24 cellular contexts compared by ENCODE assay signal in the genomic region with DNA sequence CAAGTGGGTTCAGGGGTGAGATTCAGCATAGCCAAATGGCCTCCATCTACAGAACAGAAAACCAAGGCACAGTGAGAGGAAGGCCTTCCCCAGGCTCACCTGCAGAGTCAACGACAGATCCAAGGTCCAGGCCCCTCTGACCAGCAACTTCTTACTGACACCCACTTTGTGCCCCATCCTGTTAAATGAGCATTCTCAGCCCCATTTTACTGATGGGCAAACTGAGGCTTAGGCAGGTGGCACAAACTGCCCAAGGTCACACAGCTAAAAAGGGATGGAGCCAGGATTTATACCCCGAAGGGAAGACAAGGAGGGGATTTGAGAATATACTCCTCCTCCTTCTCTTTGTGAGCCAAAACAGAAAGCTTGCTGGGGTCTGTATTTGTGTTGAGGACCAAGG.
"Had no signal": no experiment of that assay in that cellular context is flagged by ENCODE, and none has a peak within 500 bp of the region (broad histone marks: within the 10 kb centered on the region; RNA-seq: fewer than 3 reads in every experiment).

No MANE protein-coding gene starts in this region.

- H3K9ac ChIP-seq: neural progenitor cell had no signal

- H2AFZ ChIP-seq: neural progenitor cell had no signal

- H3K27me3 Mint-ChIP-seq: activated CD4-positive, alpha-beta memory T cell treated with anti-CD3 and anti-CD28 coated beads for 36 hours had no signal

- H3K4me1 Mint-ChIP-seq: activated B cell treated with CpG ODN at 0.5 μM for 24 hours, memory B cell had no signal

- ATAC-seq: activated naive CD4-positive, alpha-beta T cell treated with anti-CD3 and anti-CD28 coated beads, Interleukin-2, amount 50 U/mL, for 72 hours; gastroesophageal sphincter; stimulated activated naive CD8-positive, alpha-beta T cell treated with anti-CD3 and anti-CD28 coated beads, Interleukin-15, Interleukin-2, amounts not matched to agents 100 U/mL and 50 U/mL, for 24 hours had no signal

- H3K9me3 Mint-ChIP-seq: activated B cell treated with CpG ODN at 0.5 μM for 24 hours; activated CD4-positive, alpha-beta memory T cell treated with anti-CD3 and anti-CD28 coated beads for 36 hours; activated naive CD4-positive, alpha-beta T cell treated with anti-CD3 and anti-CD28 coated beads, Interleukin-2, amount 50 U/mL, for 72 hours; endodermal cell; memory B cell; neural progenitor cell; T-helper 1 cell treated with Interleukin-12 subunit alpha and Interleukin-12 subunit beta and Interleukin-4 antibody, amounts not matched to agents 30 μg/mL and 1 μg/mL, for 36 hours had no signal

- H3K27ac Mint-ChIP-seq: activated B cell treated with CpG ODN at 0.5 μM for 24 hours; activated CD4-positive, alpha-beta memory T cell treated with anti-CD3 and anti-CD28 coated beads for 36 hours; activated naive CD4-positive, alpha-beta T cell treated with anti-CD3 and anti-CD28 coated beads, Interleukin-2, amount 50 U/mL, for 72 hours; endodermal cell; memory B cell; neural progenitor cell; T-helper 1 cell treated with Interleukin-12 subunit alpha and Interleukin-12 subunit beta and Interleukin-4 antibody, amounts not matched to agents 30 μg/mL and 1 μg/mL, for 36 hours had no signal

- H3K4me3 Mint-ChIP-seq: activated B cell treated with CpG ODN at 0.5 μM for 24 hours; activated CD4-positive, alpha-beta memory T cell treated with anti-CD3 and anti-CD28 coated beads for 36 hours; endodermal cell; memory B cell; neural progenitor cell; T-helper 1 cell treated with Interleukin-12 subunit alpha and Interleukin-12 subunit beta and Interleukin-4 antibody, amounts not matched to agents 30 μg/mL and 1 μg/mL, for 36 hours had no signal

- H3K4me1 ChIP-seq: breast epithelium, esophagus squamous epithelium, gastroesophageal sphincter, sigmoid colon had no signal

- H3K4me2 ChIP-seq: neural progenitor cell had no signal

- H3K9me3 ChIP-seq: breast epithelium, esophagus squamous epithelium, gastroesophageal sphincter, sigmoid colon, upper lobe of left lung had no signal

- H3K4me3 ChIP-seq: breast epithelium, coronary artery, esophagus squamous epithelium, gastroesophageal sphincter, neural progenitor cell, sigmoid colon, upper lobe of left lung had no signal

- FAIRE-seq: islet of Langerhans had no signal

- H3K27ac ChIP-seq: breast epithelium, coronary artery, esophagus squamous epithelium, gastroesophageal sphincter, neural progenitor cell, sigmoid colon, upper lobe of left lung had no signal

- H3K36me3 Mint-ChIP-seq: activated CD4-positive, alpha-beta memory T cell treated with anti-CD3 and anti-CD28 coated beads for 36 hours; activated naive CD4-positive, alpha-beta T cell treated with anti-CD3 and anti-CD28 coated beads, Interleukin-2, amount 50 U/mL, for 72 hours had no signal

- H3K27me3 ChIP-seq: breast epithelium, esophagus squamous epithelium, neural progenitor cell, sigmoid colon, upper lobe of left lung had no signal

- DNase-seq: activated B cell treated with CpG ODN at 0.5 μM for 24 hours; activated CD4-positive, alpha-beta memory T cell treated with anti-CD3 and anti-CD28 coated beads for 36 hours; activated CD4-positive, alpha-beta T cell treated with anti-CD3 and anti-CD28 coated beads for 4 hours; activated gamma-delta T cell; cerebellar nuclear complex; endodermal cell; esophagus squamous epithelium; head of caudate nucleus; hypothalamus; left cardiac atrium; posterior cingulate gyrus; sigmoid colon; stimulated activated CD4-positive, alpha-beta T cell treated with anti-CD3 and anti-CD28 coated beads, Interleukin-4, amount 100 ng/mL, for 1 hour; stimulated activated naive CD8-positive, alpha-beta T cell treated with anti-CD3 and anti-CD28 coated beads, Interleukin-15, Interleukin-2, amounts not matched to agents 100 U/mL and 50 U/mL, for 24 hours; T1000; upper lobe of left lung had no signal

- H3K36me3 ChIP-seq: breast epithelium, esophagus squamous epithelium, gastroesophageal sphincter, neural progenitor cell, sigmoid colon, upper lobe of left lung had no signal
